8 cellular contexts compared by ENCODE assay signal in genomic region chr12:54032627-54033100, GRCh38. TPM values are rescaled to one million over a fixed set of nuclear protein-coding genes. Genes with fewer than 3 reads are reported as not detected.
DNase-seq lines count a peak whose midpoint lies in the region; ATAC-seq and TF ChIP-seq lines count a peak whose summit lies in the region.

HOXC5 (plus strand) TSS chr12:54033050; CDS start chr12:54033123, 73 bp downstream.

- TF ChIP-seq CTCF in GM20000 (IDR thresholded peaks at IDR 0.05; ENCODE audit: extremely low read depth, missing control alignments) (peak; percentile 96), endodermal cell (conservative IDR thresholded peaks at IDR 0.05) (peak; percentile 98)

- H3K36me3 Mint-ChIP-seq in endodermal cell (ENCODE audit: low read depth), result no peaks in the 10 kb centered on the region
- peaks cover 0 to 1% of the 10 kb centered on the region in 2 donors for H3K36me3 Mint-ChIP-seq in stimulated activated naive B cell treated with anti-CD40 and anti-IgM and Interleukin-4, amounts not matched to agents 10 μg/mL and 1 μg/mL and 100 μg/mL, for 72 hours

- H3K36me3 ChIP-seq in endodermal cell (ENCODE audit: control insufficient read depth, insufficient read depth, low read length) (no peaks in the 10 kb centered on the region), mucosa of stomach (ENCODE audit: control insufficient read depth, insufficient read depth, low read length) (no peaks in the 10 kb centered on the region)

- peak; percentile 26 to 56 for ATAC-seq in stimulated activated naive B cell treated with anti-CD40 and anti-IgM and Interleukin-4, amounts not matched to agents 10 μg/mL and 1 μg/mL and 100 μg/mL, for 72 hours (replicated peaks)
- no peak for ATAC-seq in GM21390 (IDR thresholded peaks at IDR 0.05; ENCODE audit: unreplicated experiment)

- 4 to 8% methylated on average over 9 to 12 of the region's 12 CpGs for WGBS in endodermal cell (ENCODE audit: insufficient coverage in 1 of 2, insufficient read length in 1 of 2), 2 experiments

- H3K27ac Mint-ChIP-seq in endodermal cell, result no peak within 1 kb of the TSS
- H3K27ac Mint-ChIP-seq in stimulated activated naive B cell treated with anti-CD40 and anti-IgM and Interleukin-4, amounts not matched to agents 10 μg/mL and 1 μg/mL and 100 μg/mL, for 72 hours, result peak within 1 kb of the TSS; percentile 87

- peaks cover 97% of the 10 kb centered on the region for H3K27me3 Mint-ChIP-seq in endodermal cell (ENCODE audit: insufficient read depth)
- peaks cover 79 to 92% of the 10 kb centered on the region in 2 donors for H3K27me3 Mint-ChIP-seq in stimulated activated naive B cell treated with anti-CD40 and anti-IgM and Interleukin-4, amounts not matched to agents 10 μg/mL and 1 μg/mL and 100 μg/mL, for 72 hours

- H3K4me3 Mint-ChIP-seq in endodermal cell, result no peak within 1 kb of the TSS
- H3K4me3 Mint-ChIP-seq in stimulated activated naive B cell treated with anti-CD40 and anti-IgM and Interleukin-4, amounts not matched to agents 10 μg/mL and 1 μg/mL and 100 μg/mL, for 72 hours, result peak within 1 kb of the TSS; percentile 76 to 77

- H3K4me3 ChIP-seq in endodermal cell (ENCODE audit: low read length) (peak within 1 kb of the TSS; percentile 47), mucosa of stomach (ENCODE audit: low read length) (peak within 1 kb of the TSS; percentile 23)

- peaks cover 13% of the 10 kb centered on the region for H3K4me1 Mint-ChIP-seq in endodermal cell
- peaks cover 30 to 33% of the 10 kb centered on the region in 2 donors for H3K4me1 Mint-ChIP-seq in stimulated activated naive B cell treated with anti-CD40 and anti-IgM and Interleukin-4, amounts not matched to agents 10 μg/mL and 1 μg/mL and 100 μg/mL, for 72 hours

- peaks cover 3% of the 10 kb centered on the region for H3K9me3 Mint-ChIP-seq in endodermal cell
- no peaks in the 10 kb centered on the region for H3K9me3 Mint-ChIP-seq in stimulated activated naive B cell treated with anti-CD40 and anti-IgM and Interleukin-4, amounts not matched to agents 10 μg/mL and 1 μg/mL and 100 μg/mL, for 72 hours

- peaks cover 5% of the 10 kb centered on the region for H3K9me3 ChIP-seq in endodermal cell (ENCODE audit: control insufficient read depth, low read length)
- no peaks in the 10 kb centered on the region for H3K9me3 ChIP-seq in mucosa of stomach (ENCODE audit: control insufficient read depth, low read length)

- no peaks in the 10 kb centered on the region for H3K4me1 ChIP-seq in endodermal cell (ENCODE audit: control insufficient read depth, insufficient read depth, low read length)
- H3K4me1 ChIP-seq in mucosa of stomach (ENCODE audit: control insufficient read depth, insufficient read depth, low read length), result peaks cover 15% of the 10 kb centered on the region

- H3K27me3 ChIP-seq in endodermal cell (ENCODE audit: control insufficient read depth, insufficient read depth, low read length, poor library complexity, severe bottlenecking) (peaks cover 100% of the 10 kb centered on the region), mucosa of stomach (ENCODE audit: control insufficient read depth, insufficient read depth, low read length) (peaks cover 71% of the 10 kb centered on the region)

- H3K27ac ChIP-seq in endodermal cell (ENCODE audit: low read depth, low read length), result no peak within 1 kb of the TSS

- DNase-seq in AG08396 (ENCODE audit: low spot score), result peak; percentile 93
- peak; percentile 93 for DNase-seq in GM20000 (ENCODE audit: low spot score)
- peak; percentile 30 for DNase-seq in NCI-H510A (lab: John Stamatoyannopoulos, UW)
- peak; percentile 38 to 43 for DNase-seq in activated CD4-positive, alpha-beta T cell treated with anti-CD3 and anti-CD28 coated beads, Interleukin-2, amount 50 U/mL, for 4 hours
- DNase-seq in endodermal cell, result peak; percentile 98
- peak; percentile 36 for DNase-seq in stimulated activated naive B cell treated with anti-CD40 and anti-IgM and Interleukin-4, amounts not matched to agents 10 μg/mL and 1 μg/mL and 100 μg/mL, for 72 hours

- H3K9ac ChIP-seq in endodermal cell (ENCODE audit: extremely low read depth, low read length, poor library complexity, severe bottlenecking) (no peak within 1 kb of the TSS), mucosa of stomach (ENCODE audit: low read length) (peak within 1 kb of the TSS; percentile 42)

RNA-seq across cellular contexts. Expression of gene HOXC5, which starts in this region (rescaled TPM):
- not detected for total RNA-seq in endodermal cell
- polyA plus RNA-seq in endodermal cell (2013, experiment 1 of 2), result 0.82 TPM
- 1.7 TPM for polyA plus RNA-seq in endodermal cell (2013, experiment 2 of 2)

Comparison
In these comparisons a context has a peak if more than half of its experiments do, and no peak if none do; other contexts are left out.
1. DNase-seq: peak in every context shown above with its lines; median percentile 98 in endodermal cell; 93 in AG08396; 93 in GM20000; 40 in activated CD4-positive, alpha-beta T cell treated with anti-CD3 and anti-CD28 coated beads, Interleukin-2, amount 50 U/mL, for 4 hours; 36 in stimulated activated naive B cell treated with anti-CD40 and anti-IgM and Interleukin-4, amounts not matched to agents 10 μg/mL and 1 μg/mL and 100 μg/mL, for 72 hours; 30 in NCI-H510A.